Comparison of ENCODE assay signal across 11 cellular contexts in genomic region chr2:38599706-38600105, GRCh38. TPM values are rescaled to one million over a fixed set of nuclear protein-coding genes. Genes with fewer than 3 reads are reported as not detected.
A peak's percentile ranks its signal among the peaks of the same experiment; 100 is the strongest.
DNase-seq lines count a peak whose midpoint lies in the region; ATAC-seq and TF ChIP-seq lines count a peak whose summit lies in the region.
"Had no signal": no experiment of that assay in that cellular context is flagged by ENCODE, and none has a peak within 500 bp of the region (broad histone marks: within the 10 kb centered on the region; RNA-seq: fewer than 3 reads in every experiment).

No MANE protein-coding gene starts in this region.

- peaks cover 13% of the 10 kb centered on the region for H3K4me1 ChIP-seq in stomach smooth muscle (ENCODE audit: control insufficient read depth, insufficient read depth, low read length)

- POLR2A ChIA-PET in activated CD4-positive, alpha-beta memory T cell treated with anti-CD3 and anti-CD28 coated beads, Interleukin-2, amount 10 ng/mL, durations not matched to agents 7 days and 5 days (lab: Charles Lee) = interaction anchor here (0.9 to 26.4 kb wide), 13 partner anchors 7 to 148 kb away, joined by 3 to 646 read pairs (median 51); partner anchors contain the start of genes GALM and SRSF7

- no peaks in the 10 kb centered on the region for H3K9me3 ChIP-seq in stomach smooth muscle (ENCODE audit: control insufficient read depth in 2 of 2, low read length in 2 of 2)
- H3K9me3 ChIP-seq: BLaER1 treated with 17β-estradiol and CSF1 and Interleukin-3, amounts not matched to agents 10 nM and 100 nM had no signal

- H3K27ac ChIP-seq in stomach smooth muscle (ENCODE audit: low read length) = no peak overlapping the region
- H3K27ac ChIP-seq: BLaER1 treated with 17β-estradiol and CSF1 and Interleukin-3, amounts not matched to agents 10 nM and 100 nM had no signal

- peaks cover 46% of the 10 kb centered on the region for H3K4me1 Mint-ChIP-seq in activated T-cell treated with anti-CD3 and anti-CD28 coated beads, Interleukin-2, amount 50 U/mL, for 4 hours (ENCODE audit: low read depth)
- H3K4me1 Mint-ChIP-seq in activated CD4-positive, alpha-beta memory T cell treated with anti-CD3 and anti-CD28 coated beads, Interleukin-2, amount 10 ng/mL, durations not matched to agents 7 days and 5 days = peaks cover 57% of the 10 kb centered on the region
- peaks cover 37% of the 10 kb centered on the region for H3K4me1 Mint-ChIP-seq in glutamatergic neuron (ENCODE audit: low read depth, unreplicated experiment)

- H3K4me3 Mint-ChIP-seq in activated T-cell treated with anti-CD3 and anti-CD28 coated beads, Interleukin-2, amount 50 U/mL, for 4 hours = peak overlapping the region; percentile 95
- H3K4me3 Mint-ChIP-seq in activated CD4-positive, alpha-beta memory T cell treated with anti-CD3 and anti-CD28 coated beads, Interleukin-2, amount 10 ng/mL, durations not matched to agents 7 days and 5 days = peak overlapping the region; percentile 89
- H3K4me3 Mint-ChIP-seq in glutamatergic neuron (ENCODE audit: unreplicated experiment) = peak overlapping the region; percentile 87

- no peaks in the 10 kb centered on the region for H3K27me3 Mint-ChIP-seq in activated T-cell treated with anti-CD3 and anti-CD28 coated beads, Interleukin-2, amount 50 U/mL, for 4 hours (ENCODE audit: low read depth)
- H3K27me3 Mint-ChIP-seq in activated CD4-positive, alpha-beta memory T cell treated with anti-CD3 and anti-CD28 coated beads, Interleukin-2, amount 10 ng/mL, durations not matched to agents 7 days and 5 days = no peaks in the 10 kb centered on the region
- H3K27me3 Mint-ChIP-seq in glutamatergic neuron (ENCODE audit: unreplicated experiment) = peaks cover 7% of the 10 kb centered on the region

- H3K9me3 Mint-ChIP-seq in activated T-cell treated with anti-CD3 and anti-CD28 coated beads, Interleukin-2, amount 50 U/mL, for 4 hours = no peaks in the 10 kb centered on the region
- H3K9me3 Mint-ChIP-seq in activated CD4-positive, alpha-beta memory T cell treated with anti-CD3 and anti-CD28 coated beads, Interleukin-2, amount 10 ng/mL, durations not matched to agents 7 days and 5 days = no peaks in the 10 kb centered on the region
- peaks cover 22% of the 10 kb centered on the region for H3K9me3 Mint-ChIP-seq in glutamatergic neuron (ENCODE audit: unreplicated experiment)

- ATAC-seq in activated T-cell treated with anti-CD3 and anti-CD28 coated beads, Interleukin-2, amount 50 U/mL, for 4 hours = no peak

- CTCF ChIA-PET in activated CD4-positive, alpha-beta memory T cell treated with anti-CD3 and anti-CD28 coated beads, Interleukin-2, amount 10 ng/mL, durations not matched to agents 7 days and 5 days (lab: Charles Lee) = interaction anchor here (1.0 to 11.9 kb wide), 9 partner anchors 10 to 142 kb away, joined by 3 to 117 read pairs (median 14); partner anchors contain the start of gene GALM

- no peak for DNase-seq in activated T-cell treated with anti-CD3 and anti-CD28 coated beads, Interleukin-2, amount 50 U/mL, for 4 hours
- DNase-seq in activated T-cell treated with anti-CD3 and anti-CD28 coated beads for 4 hours (no peak), glutamatergic neuron (no peak), amygdala (lab: John Stamatoyannopoulos, UW) (no peak), NCI-H82 (lab: John Stamatoyannopoulos, UW) (no peak), NCI-H1048 (lab: John Stamatoyannopoulos, UW) (no peak)
- no peak for DNase-seq in activated CD4-positive, alpha-beta memory T cell treated with anti-CD3 and anti-CD28 coated beads, Interleukin-2, amount 10 ng/mL, durations not matched to agents 7 days and 5 days
- DNase-seq: activated CD8-positive, alpha-beta memory T cell treated with anti-CD3 and anti-CD28 coated beads, Interleukin-2, amount 50 U/mL, for 4 hours; NCI-H446 treated with DMSO at 0.1 percent for 48 hours had no signal

- H3K27me3 ChIP-seq in stomach smooth muscle (ENCODE audit: control insufficient read depth in 1 of 2, insufficient read depth in 2 of 2, low read length in 2 of 2) = no peaks in the 10 kb centered on the region

- no peak for TF ChIP-seq CTCF in glutamatergic neuron (IDR thresholded peaks at IDR 0.05; ENCODE audit: partially characterized antibody, unreplicated experiment)

- peak overlapping the region in 1 of 2 donors; percentile 42 for H3K9ac ChIP-seq in stomach smooth muscle (ENCODE audit: low read length in 2 of 2)
- H3K9ac ChIP-seq: BLaER1 treated with 17β-estradiol and CSF1 and Interleukin-3, amounts not matched to agents 10 nM and 100 nM had no signal

- H3K4me3 ChIP-seq in stomach smooth muscle (ENCODE audit: low read length in 2 of 2) = peak overlapping the region; percentile 65 to 85
- H3K4me3 ChIP-seq: BLaER1 treated with 17β-estradiol and CSF1 and Interleukin-3, amounts not matched to agents 10 nM and 100 nM had no signal

- peak overlapping the region; percentile 84 for H3K27ac Mint-ChIP-seq in activated CD4-positive, alpha-beta memory T cell treated with anti-CD3 and anti-CD28 coated beads, Interleukin-2, amount 10 ng/mL, durations not matched to agents 7 days and 5 days
- no peak overlapping the region for H3K27ac Mint-ChIP-seq in glutamatergic neuron (ENCODE audit: unreplicated experiment)

- H3K36me3 Mint-ChIP-seq in activated T-cell treated with anti-CD3 and anti-CD28 coated beads, Interleukin-2, amount 50 U/mL, for 4 hours (ENCODE audit: insufficient read depth) = peaks cover 17% of the 10 kb centered on the region
- peaks cover 56% of the 10 kb centered on the region for H3K36me3 Mint-ChIP-seq in activated CD4-positive, alpha-beta memory T cell treated with anti-CD3 and anti-CD28 coated beads, Interleukin-2, amount 10 ng/mL, durations not matched to agents 7 days and 5 days (ENCODE audit: low read depth)
- H3K36me3 Mint-ChIP-seq in glutamatergic neuron (ENCODE audit: unreplicated experiment) = no peaks in the 10 kb centered on the region

- no peaks in the 10 kb centered on the region for H3K36me3 ChIP-seq in stomach smooth muscle (ENCODE audit: control insufficient read depth in 2 of 2, insufficient read depth in 2 of 2, low read length in 2 of 2)
- H3K36me3 ChIP-seq: BLaER1 treated with 17β-estradiol and CSF1 and Interleukin-3, amounts not matched to agents 10 nM and 100 nM had no signal

RNA-seq across cellular contexts. Expression of gene HNRNPLL, which starts 3.0 kb away (rescaled TPM):
- total RNA-seq in activated T-cell treated with anti-CD3 and anti-CD28 coated beads, Interleukin-2, amount 50 U/mL, for 4 hours = 10 to 100 TPM; 62.7 to 86.3 (median 70.1) TPM
- total RNA-seq in activated CD4-positive, alpha-beta memory T cell treated with anti-CD3 and anti-CD28 coated beads, Interleukin-2, amount 10 ng/mL, durations not matched to agents 7 days and 5 days = 100 to 1,000 TPM; 104 to 119 TPM
- 79.8 TPM for total RNA-seq in glutamatergic neuron (ENCODE audit: unreplicated experiment)
